ENCODE assay signal across 13 cellular contexts in the genomic region with DNA sequence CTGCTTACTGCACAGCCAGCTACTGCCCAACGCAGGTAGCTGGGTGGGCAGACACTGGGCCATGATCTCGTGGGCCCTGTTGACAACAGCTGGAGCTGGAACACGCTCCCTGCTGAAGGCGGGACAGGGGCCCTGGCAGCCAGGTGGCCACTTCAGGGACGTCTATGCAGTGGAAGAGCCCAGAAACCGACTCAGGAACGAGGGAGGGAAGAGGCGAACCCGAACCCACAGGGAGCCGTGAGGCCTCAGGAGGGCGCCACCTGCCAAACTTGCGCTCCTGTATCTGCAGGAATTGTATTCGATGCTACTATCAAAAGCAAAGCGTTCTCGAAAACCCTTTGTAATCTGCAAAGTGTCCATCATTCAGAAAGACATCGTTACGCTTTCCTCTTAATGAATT.
A peak's percentile ranks its signal among the peaks of the same experiment; 100 is the strongest.
DNase-seq lines count a peak whose midpoint lies in the region; ATAC-seq and TF ChIP-seq lines count a peak whose summit lies in the region.
"Had no signal": no experiment of that assay in that cellular context is flagged by ENCODE, and none has a peak within 500 bp of the region (broad histone marks: within the 10 kb centered on the region; RNA-seq: fewer than 3 reads in every experiment).

No MANE protein-coding gene starts in this region.

- H3K4me1 ChIP-seq in spleen: no peaks in the 10 kb centered on the region
- H3K4me1 ChIP-seq: sigmoid colon, SJCRH30 had no signal

- POLR2A ChIA-PET in HEK293T (lab: Yijun Ruan, JAX): no interaction called here

- no peak for TF ChIP-seq CTCF in spleen (IDR thresholded peaks at IDR 0.05 in 8 of 11, conservative IDR thresholded peaks at IDR 0.05 in 3 of 11)

- no peak for TF ChIP-seq POLR2A in spleen (IDR thresholded peaks at IDR 0.05)

- no peaks in the 10 kb centered on the region for H3K9me3 ChIP-seq in spleen
- H3K9me3 ChIP-seq: sigmoid colon, SJCRH30 had no signal

- 83 to 94% (median 90%) methylated on average over 16 to 17 of the region's 17 CpGs for WGBS in spleen, 5 donors

- H3K4me3 ChIP-seq in spleen: no peak overlapping the region
- H3K4me3 ChIP-seq: sigmoid colon, SJCRH30 had no signal

- CTCF ChIA-PET in HEK293T (lab: Yijun Ruan, JAX): no interaction called here

- H3K36me3 ChIP-seq in spleen: peaks cover 0 to 66% (median 13%) of the 10 kb centered on the region in 6 donors
- H3K36me3 ChIP-seq: sigmoid colon, SJCRH30 had no signal

- ATAC-seq in HG02870 (IDR thresholded peaks at IDR 0.05; ENCODE audit: unreplicated experiment): no peak
- ATAC-seq in GM21381 (IDR thresholded peaks at IDR 0.05; ENCODE audit: unreplicated experiment): no peak

- H3K27me3 ChIP-seq in spleen (replicated peaks in 1 of 7): no peaks in the 10 kb centered on the region
- H3K27me3 ChIP-seq: sigmoid colon, SJCRH30 had no signal

- H3K27ac ChIP-seq in spleen: no peak overlapping the region
- H3K27ac ChIP-seq: sigmoid colon, SJCRH30 had no signal

- DNase-seq in NCI-H82 (lab: John Stamatoyannopoulos, UW) (peak; percentile 34), NCI-H82 treated with DMSO at 0.1 percent for 48 hours (lab: John Stamatoyannopoulos, UW; ENCODE audit: unreplicated experiment) (no peak), HEK293T (ENCODE audit: extremely low spot score) (peak; percentile 23), spleen (peak; percentile 54), NCI-H2029 treated with DMSO at 0.1 percent for 48 hours (lab: John Stamatoyannopoulos, UW) (no peak)
- DNase-seq in activated T-cell treated with anti-CD3 and anti-CD28 coated beads, Interleukin-2, amount 50 U/mL, for 48 hours: peak; percentile 40 to 48
- DNase-seq: activated CD8-positive, alpha-beta memory T cell treated with anti-CD3 and anti-CD28 coated beads, Interleukin-2, amount 50 U/mL, for 4 hours; cerebellar nuclear complex; NCI-H1417 treated with DMSO at 0.1 percent for 48 hours; sigmoid colon had no signal

- intact Hi-C loops in spleen (cut with DNase I; ENCODE audit: low total_unique reads): no loop called here

TF ChIP-seq in HEK293T, 16 proteins besides CTCF, POLR2A, EP300 and RAD21:
- no peak for TF ChIP-seq ELF4 (IDR thresholded peaks at IDR 0.05)

Comparison
In these comparisons a context has a peak if more than half of its experiments do, and no peak if none do; other contexts are left out.
1. DNase-seq: peak in NCI-H82 (single experiment), HEK293T (single experiment), activated T-cell treated with anti-CD3 and anti-CD28 coated beads, Interleukin-2, amount 50 U/mL, for 48 hours (2 of 2) and spleen (single experiment); none in NCI-H82 treated with DMSO at 0.1 percent for 48 hours (single experiment) and NCI-H2029 treated with DMSO at 0.1 percent for 48 hours (single experiment).